Comparison of ENCODE assay signal across 8 cellular contexts in the genomic region with DNA sequence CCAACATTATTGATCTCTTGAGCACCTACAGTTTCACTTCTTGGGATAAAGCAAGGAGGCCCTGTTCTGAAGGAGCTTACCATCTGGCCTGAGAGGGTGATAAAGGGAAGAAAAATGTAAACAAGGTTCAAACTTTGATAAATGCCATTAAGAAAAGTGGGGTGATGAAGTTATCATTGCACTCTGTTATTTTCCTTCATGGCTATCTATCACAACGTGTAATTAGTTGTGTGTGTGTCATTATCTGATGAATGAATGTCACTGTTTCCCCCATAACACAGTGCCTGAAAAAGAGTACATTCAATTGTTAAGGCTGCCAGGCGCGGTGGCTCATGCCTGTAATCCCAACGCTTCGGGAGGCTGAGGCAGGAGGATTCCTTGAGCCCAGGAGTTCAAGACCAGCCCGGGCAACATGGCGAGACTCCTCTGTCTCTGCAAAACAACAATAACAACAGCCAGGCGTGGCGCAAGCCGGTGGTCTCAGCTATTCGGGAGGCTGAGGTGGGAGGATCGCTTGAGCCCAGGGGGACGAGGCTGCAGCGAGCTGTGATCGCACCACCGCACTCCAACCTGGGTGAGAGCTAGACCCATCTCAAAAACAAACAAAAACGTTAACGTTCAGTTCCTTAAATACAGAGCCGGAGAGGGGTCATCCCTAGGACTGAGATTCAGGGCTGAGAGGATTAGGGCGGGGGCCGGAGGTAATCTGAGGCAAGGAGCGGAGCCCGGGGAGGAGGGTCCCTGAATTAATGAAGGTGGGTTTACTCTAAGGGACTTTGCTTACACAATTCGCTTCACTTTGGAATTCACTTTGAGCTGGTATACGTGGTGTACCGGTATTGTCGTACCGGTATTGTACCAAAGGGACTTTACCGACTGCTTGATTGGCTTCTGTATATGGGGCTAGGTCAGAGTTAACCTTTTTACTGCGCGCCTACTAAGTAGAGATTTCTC. TPM values are rescaled to one million over a fixed set of nuclear protein-coding genes. Genes with fewer than 3 reads are reported as not detected.
A peak's percentile ranks its signal among the peaks of the same experiment; 100 is the strongest.
DNase-seq lines count a peak whose midpoint lies in the region; ATAC-seq, FAIRE-seq and TF ChIP-seq lines count a peak whose summit lies in the region.

No MANE protein-coding gene starts in this region.

- intact Hi-C loops in HepG2 (cut with micrococcal nuclease; ENCODE audit: unreplicated experiment) (no loop called here), thyroid gland (cut with DNase I) (no loop called here)

- no peaks in the 10 kb centered on the region; a peak in 1 of 5 replicates for H3K27me3 ChIP-seq in HepG2 (ENCODE audit: control insufficient read depth in 1 of 2, insufficient read depth in 2 of 2, low read length in 2 of 2)
- H3K27me3 ChIP-seq in thyroid gland = no peaks in the 10 kb centered on the region

- no peaks in the 10 kb centered on the region for H3K9me3 ChIP-seq in HepG2 (ENCODE audit: low read length)
- no peaks in the 10 kb centered on the region for H3K9me3 ChIP-seq in thyroid gland

- H3K27me3 Mint-ChIP-seq in activated CD8-positive, alpha-beta memory T cell treated with anti-CD3 and anti-CD28 coated beads, Interleukin-2, amount 10 ng/mL, durations not matched to agents 7 days and 5 days = no peaks in the 10 kb centered on the region
- H3K27me3 Mint-ChIP-seq in activated naive CD8-positive, alpha-beta T cell treated with anti-CD3 and anti-CD28 coated beads, Interleukin-2, amount 50 U/mL, for 24 hours = no peaks in the 10 kb centered on the region

- POLR2A ChIA-PET in HepG2 (lab: Yijun Ruan, JAX) = interaction anchor here (0.9 to 2.0 kb wide), 6 partner anchors 8 to 79 kb away, joined by 3 to 14 read pairs (median 4); a partner anchor contains a TSS

- CTCF ChIA-PET in activated CD8-positive, alpha-beta memory T cell treated with anti-CD3 and anti-CD28 coated beads, Interleukin-2, amount 10 ng/mL, durations not matched to agents 7 days and 5 days (lab: Charles Lee) = interaction anchor here (0.9 to 10.6 kb wide), 10 partner anchors 8 to 90 kb away, joined by 3 to 148 read pairs (median 5); no protein-coding TSS in a partner anchor
- CTCF ChIA-PET in HepG2 (lab: Yijun Ruan, JAX; ENCODE audit: low intra/inter-chr PET ratio, low total read pairs) = no interaction called here

- no peak for ATAC-seq in activated CD8-positive, alpha-beta memory T cell treated with anti-CD3 and anti-CD28 coated beads, Interleukin-2, amount 10 ng/mL, durations not matched to agents 7 days and 5 days
- ATAC-seq in activated naive CD8-positive, alpha-beta T cell treated with anti-CD3 and anti-CD28 coated beads, Interleukin-2, amount 50 U/mL, for 24 hours = no peak
- ATAC-seq in HepG2 (no peak), GM21447 (IDR thresholded peaks at IDR 0.05; ENCODE audit: unreplicated experiment) (no peak)

- H3K4me3 Mint-ChIP-seq in activated CD8-positive, alpha-beta memory T cell treated with anti-CD3 and anti-CD28 coated beads, Interleukin-2, amount 10 ng/mL, durations not matched to agents 7 days and 5 days = peak overlapping the region; percentile 97
- peak overlapping the region; percentile 92 for H3K4me3 Mint-ChIP-seq in activated naive CD8-positive, alpha-beta T cell treated with anti-CD3 and anti-CD28 coated beads, Interleukin-2, amount 50 U/mL, for 24 hours

- no peak for DNase-seq in activated CD8-positive, alpha-beta memory T cell treated with anti-CD3 and anti-CD28 coated beads, Interleukin-2, amount 10 ng/mL, durations not matched to agents 7 days and 5 days
- no peak for DNase-seq in activated CD8-positive, alpha-beta memory T cell treated with anti-CD3 and anti-CD28 coated beads for 24 hours
- no peak for DNase-seq in activated naive CD8-positive, alpha-beta T cell treated with anti-CD3 and anti-CD28 coated beads, Interleukin-2, amount 50 U/mL, for 24 hours
- no peak for DNase-seq in HepG2 (ENCODE audit: low spot score)
- DNase-seq in thyroid gland = no peak
- no peak for DNase-seq in NCI-H510A (lab: John Stamatoyannopoulos, UW)
- no peak for DNase-seq in stimulated activated CD4-positive, alpha-beta T cell treated with anti-CD3 and anti-CD28 coated beads, Interleukin-2, amount 100 ng/mL, for 24 hours

- H3K4me1 Mint-ChIP-seq in activated CD8-positive, alpha-beta memory T cell treated with anti-CD3 and anti-CD28 coated beads, Interleukin-2, amount 10 ng/mL, durations not matched to agents 7 days and 5 days = peaks cover 44% of the 10 kb centered on the region
- peaks cover 57% of the 10 kb centered on the region for H3K4me1 Mint-ChIP-seq in activated naive CD8-positive, alpha-beta T cell treated with anti-CD3 and anti-CD28 coated beads, Interleukin-2, amount 50 U/mL, for 24 hours

- H3K4me3 ChIP-seq in HepG2 (replicated peaks in 1 of 3; ENCODE audit: insufficient read depth in 1 of 3, low read depth in 2 of 3, low read length in 3 of 3) (peak overlapping the region; percentile 88 to 91 (median 89)), thyroid gland (replicated peaks in 1 of 3) (peak overlapping the region; percentile 53 to 87 (median 84))

- peak overlapping the region; percentile 86 for H3K9ac ChIP-seq in HepG2 (ENCODE audit: insufficient read depth, low read depth, low read length)

- TF ChIP-seq POLR2A in HepG2 (IDR thresholded peaks at IDR 0.05; ENCODE audit: insufficient read depth in 1 of 2, low read depth in 2 of 2, low read length in 2 of 2) (no peak), thyroid gland (IDR thresholded peaks at IDR 0.05) (no peak)

- TF ChIP-seq EP300 in HepG2 (IDR thresholded peaks at IDR 0.05; ENCODE audit: low read depth in 2 of 2, low read length in 2 of 2) (no peak), HepG2 (CRISPR knock-in tag; IDR thresholded peaks at IDR 0.05; ENCODE audit: borderline replicate concordance) (no peak)

- no peak for TF ChIP-seq RAD21 in HepG2 (CRISPR knock-in tag; IDR thresholded peaks at IDR 0.05)

- peak overlapping the region; percentile 75 for H3K4me2 ChIP-seq in HepG2 (ENCODE audit: low read depth, low read length)

- H4K20me1 ChIP-seq in HepG2 (ENCODE audit: insufficient read depth, low read length) = 0 out of 2 replicates have a peak, but pooled peaks cover 3% of the 10 kb centered on the region

- H2AFZ ChIP-seq in HepG2 (ENCODE audit: low read length) = no peak overlapping the region

- H3K79me2 ChIP-seq in HepG2 (ENCODE audit: insufficient read depth, low read length) = peaks cover 10% of the 10 kb centered on the region

- FAIRE-seq in HepG2 (lab: Jason Lieb, UNC) = no peak

- 43% methylated on average over 28 of the region's 31 CpGs for WGBS in HepG2 (ENCODE audit: low lambda C conversion rate)
- WGBS in thyroid gland, 2 donors = 46% methylated on average over 27 to 29 of the region's 31 CpGs

- TF ChIP-seq CTCF in HepG2 (CRISPR knock-in tag; IDR thresholded peaks at IDR 0.05) (no peak), thyroid gland (IDR thresholded peaks at IDR 0.05) (no peak)

- BruUV-seq in HepG2 (replicated peaks; lab: Mats Ljungman, UMichigan) = TSS peak; percentile 75

- in situ Hi-C loops in HepG2 (cut with HindIII; ENCODE audit: extremely low pct_ligation_motif_present, low pct_unique_long_range_greater_than_20kb) = no loop called here

- H3K27ac ChIP-seq in HepG2 (ENCODE audit: extremely low read length, insufficient read depth, low read length) (peak overlapping the region; percentile 52), thyroid gland (peak overlapping the region in 2 of 3 donors; percentile 1 to 56)

- H3K36me3 ChIP-seq in HepG2 (replicated peaks in 1 of 2; ENCODE audit: control insufficient read depth in 1 of 2, insufficient read depth in 2 of 2, low read length in 2 of 2) (peaks cover 19 to 33% of the 10 kb centered on the region in 2 experiments), thyroid gland (peaks cover 21 to 28% of the 10 kb centered on the region in 2 donors)

- no peaks in the 10 kb centered on the region for H3K9me3 Mint-ChIP-seq in activated CD8-positive, alpha-beta memory T cell treated with anti-CD3 and anti-CD28 coated beads, Interleukin-2, amount 10 ng/mL, durations not matched to agents 7 days and 5 days (ENCODE audit: low read depth)
- H3K9me3 Mint-ChIP-seq in activated naive CD8-positive, alpha-beta T cell treated with anti-CD3 and anti-CD28 coated beads, Interleukin-2, amount 50 U/mL, for 24 hours = no peaks in the 10 kb centered on the region

- peak overlapping the region; percentile 87 for H3K27ac Mint-ChIP-seq in activated CD8-positive, alpha-beta memory T cell treated with anti-CD3 and anti-CD28 coated beads, Interleukin-2, amount 10 ng/mL, durations not matched to agents 7 days and 5 days
- H3K27ac Mint-ChIP-seq in activated naive CD8-positive, alpha-beta T cell treated with anti-CD3 and anti-CD28 coated beads, Interleukin-2, amount 50 U/mL, for 24 hours = peak overlapping the region; percentile 91

- H3K4me1 ChIP-seq in HepG2 (ENCODE audit: insufficient read depth, low read length) = peaks cover 34% of the 10 kb centered on the region
- H3K4me1 ChIP-seq in thyroid gland = peaks cover 8 to 10% of the 10 kb centered on the region in 2 donors

- H3K36me3 Mint-ChIP-seq in activated CD8-positive, alpha-beta memory T cell treated with anti-CD3 and anti-CD28 coated beads, Interleukin-2, amount 10 ng/mL, durations not matched to agents 7 days and 5 days = peaks cover 29% of the 10 kb centered on the region
- H3K36me3 Mint-ChIP-seq in activated naive CD8-positive, alpha-beta T cell treated with anti-CD3 and anti-CD28 coated beads, Interleukin-2, amount 50 U/mL, for 24 hours (ENCODE audit: low read depth) = peaks cover 37% of the 10 kb centered on the region

RNA-seq across cellular contexts. Expression of a gene that starts 0.9 kb away (rescaled TPM):
- total RNA-seq in activated CD8-positive, alpha-beta memory T cell treated with anti-CD3 and anti-CD28 coated beads, Interleukin-2, amount 10 ng/mL, durations not matched to agents 7 days and 5 days = 100 to 1,000 TPM; 144 to 168 TPM
- total RNA-seq in HepG2 (2016; rRNA removed; fragmentation: Illumina TruSeq; extraction: Trizol) (96.1 and 113 TPM in 2 replicates), thyroid gland (100 to 1,000 TPM; 109 to 257 (median 177) TPM)
- total RNA-seq in HepG2 (2016; cell fraction: cytosol; rRNA removed; fragmentation: Illumina TruSeq; extraction: Trizol; ENCODE audit: low read depth) = 68.1 and 88.8 TPM in 2 replicates
- 97.1 and 114 TPM in 2 replicates for total RNA-seq in HepG2 (2016; cell fraction: insoluble cytoplasmic fraction; rRNA removed; fragmentation: Illumina TruSeq; extraction: Trizol)
- total RNA-seq in HepG2 (2016; cell fraction: membrane; rRNA removed; fragmentation: Illumina TruSeq; extraction: Trizol) = 84.9 and 113 TPM in 2 replicates
- 34.2 and 43.0 TPM in 2 replicates for total RNA-seq in HepG2 (2016; cell fraction: nucleus; rRNA removed; fragmentation: Illumina TruSeq; extraction: Trizol)
- 56.2 and 60.8 TPM in 2 replicates for polyA plus RNA-seq in HepG2 (2011; rRNA removed)
- 78.2 and 86.1 TPM in 2 replicates for polyA plus RNA-seq in HepG2 (2011; cell fraction: cytosol; rRNA removed)
- polyA plus RNA-seq in HepG2 (2011; cell fraction: nucleus; rRNA removed) = 29.3 and 29.5 TPM in 2 replicates
- 75.3 and 78.7 TPM in 2 replicates for polyA plus RNA-seq in HepG2 (2012)
- 93.8 and 147 TPM in 2 replicates for polyA plus RNA-seq in HepG2 (2016; cell fraction: cytosol; fragmentation: Illumina TruSeq; extraction: Trizol; ENCODE audit: low read depth)
- polyA plus RNA-seq in HepG2 (2016; cell fraction: insoluble cytoplasmic fraction; fragmentation: Illumina TruSeq; extraction: Trizol; ENCODE audit: low read depth) = 159 and 169 TPM in 2 replicates
- polyA plus RNA-seq in HepG2 (2016; cell fraction: membrane; fragmentation: Illumina TruSeq; extraction: Trizol; ENCODE audit: low read depth) = 102 and 133 TPM in 2 replicates
- 79.3 and 81.0 TPM in 2 replicates for polyA plus RNA-seq in HepG2 (2016; cell fraction: nucleus; fragmentation: Illumina TruSeq; extraction: Trizol; ENCODE audit: insufficient read depth, low read depth)
- 38.1 and 80.1 TPM in 2 replicates for polyA minus RNA-seq in HepG2 (2011; rRNA and poly(A)+ RNA removed; ENCODE audit: low replicate concordance)
- polyA minus RNA-seq in HepG2 (2011; cell fraction: cytosol; rRNA and poly(A)+ RNA removed) = 25.2 and 34.9 TPM in 2 replicates
- 28.8 and 31.7 TPM in 2 replicates for polyA minus RNA-seq in HepG2 (2011; cell fraction: nucleus; rRNA and poly(A)+ RNA removed)

RNA-seq across cellular contexts. Expression of a gene that starts 22.0 kb away (rescaled TPM):
- 1 to 10 TPM; 3.7 to 5.6 TPM for total RNA-seq in activated CD8-positive, alpha-beta memory T cell treated with anti-CD3 and anti-CD28 coated beads, Interleukin-2, amount 10 ng/mL, durations not matched to agents 7 days and 5 days
- total RNA-seq in HepG2 (2016; rRNA removed; fragmentation: Illumina TruSeq; extraction: Trizol) = 17.0 and 20.4 TPM in 2 replicates
- total RNA-seq in HepG2 (2016; cell fraction: cytosol; rRNA removed; fragmentation: Illumina TruSeq; extraction: Trizol; ENCODE audit: low read depth) = 16.0 and 16.6 TPM in 2 replicates
- 15.7 and 18.0 TPM in 2 replicates for total RNA-seq in HepG2 (2016; cell fraction: insoluble cytoplasmic fraction; rRNA removed; fragmentation: Illumina TruSeq; extraction: Trizol)
- total RNA-seq in HepG2 (2016; cell fraction: membrane; rRNA removed; fragmentation: Illumina TruSeq; extraction: Trizol) = 32.2 and 33.7 TPM in 2 replicates
- 12.1 and 14.2 TPM in 2 replicates for total RNA-seq in HepG2 (2016; cell fraction: nucleus; rRNA removed; fragmentation: Illumina TruSeq; extraction: Trizol)
- 18.6 and 22.3 TPM in 2 replicates for polyA plus RNA-seq in HepG2 (2011; rRNA removed)
- 18.4 and 22.2 TPM in 2 replicates for polyA plus RNA-seq in HepG2 (2011; cell fraction: cytosol; rRNA removed)
- polyA plus RNA-seq in HepG2 (2011; cell fraction: nucleus; rRNA removed) = 33.6 and 34.2 TPM in 2 replicates
- polyA plus RNA-seq in HepG2 (2012) = 12.9 and 13.4 TPM in 2 replicates
- 23.3 and 26.2 TPM in 2 replicates for polyA plus RNA-seq in HepG2 (2016; cell fraction: cytosol; fragmentation: Illumina TruSeq; extraction: Trizol; ENCODE audit: low read depth)
- 18.6 and 21.5 TPM in 2 replicates for polyA plus RNA-seq in HepG2 (2016; cell fraction: insoluble cytoplasmic fraction; fragmentation: Illumina TruSeq; extraction: Trizol; ENCODE audit: low read depth)
- polyA plus RNA-seq in HepG2 (2016; cell fraction: membrane; fragmentation: Illumina TruSeq; extraction: Trizol; ENCODE audit: low read depth) = 30.9 and 32.3 TPM in 2 replicates
- 26.3 TPM in 2 replicates for polyA plus RNA-seq in HepG2 (2016; cell fraction: nucleus; fragmentation: Illumina TruSeq; extraction: Trizol; ENCODE audit: insufficient read depth, low read depth)
- 27.9 and 70.3 TPM in 2 replicates for polyA minus RNA-seq in HepG2 (2011; rRNA and poly(A)+ RNA removed; ENCODE audit: low replicate concordance)
- polyA minus RNA-seq in HepG2 (2011; cell fraction: cytosol; rRNA and poly(A)+ RNA removed) = 6.7 and 11.7 TPM in 2 replicates
- 15.2 and 20.8 TPM in 2 replicates for polyA minus RNA-seq in HepG2 (2011; cell fraction: nucleus; rRNA and poly(A)+ RNA removed)
- total RNA-seq in thyroid gland = 10 to 100 TPM; 32.9 to 49.3 (median 48.2) TPM

RNA-seq across cellular contexts. Expression of a gene that starts 34.4 kb away (rescaled TPM):
- total RNA-seq in activated CD8-positive, alpha-beta memory T cell treated with anti-CD3 and anti-CD28 coated beads, Interleukin-2, amount 10 ng/mL, durations not matched to agents 7 days and 5 days = not detected
- not detected in 2 replicates for total RNA-seq in HepG2 (2016; rRNA removed; fragmentation: Illumina TruSeq; extraction: Trizol)
- total RNA-seq in HepG2 (2016; cell fraction: cytosol; rRNA removed; fragmentation: Illumina TruSeq; extraction: Trizol; ENCODE audit: low read depth) = not detected in 2 replicates
- total RNA-seq in HepG2 (2016; cell fraction: insoluble cytoplasmic fraction; rRNA removed; fragmentation: Illumina TruSeq; extraction: Trizol) = not detected in 2 replicates
- total RNA-seq in HepG2 (2016; cell fraction: membrane; rRNA removed; fragmentation: Illumina TruSeq; extraction: Trizol) = not detected in 2 replicates
- not detected in 2 replicates for total RNA-seq in HepG2 (2016; cell fraction: nucleus; rRNA removed; fragmentation: Illumina TruSeq; extraction: Trizol)
- 0.03 TPM in 1 of 2 replicates, not detected in the other for polyA plus RNA-seq in HepG2 (2011; rRNA removed)
- polyA plus RNA-seq in HepG2 (2011; cell fraction: cytosol; rRNA removed) = not detected in 2 replicates
- polyA plus RNA-seq in HepG2 (2011; cell fraction: nucleus; rRNA removed) = not detected in 2 replicates
- 0.05 TPM in 1 of 2 replicates, not detected in the other for polyA plus RNA-seq in HepG2 (2012)
- not detected in 2 replicates for polyA plus RNA-seq in HepG2 (2016; cell fraction: cytosol; fragmentation: Illumina TruSeq; extraction: Trizol; ENCODE audit: low read depth)
- polyA plus RNA-seq in HepG2 (2016; cell fraction: insoluble cytoplasmic fraction; fragmentation: Illumina TruSeq; extraction: Trizol; ENCODE audit: low read depth) = not detected in 2 replicates
- not detected in 2 replicates for polyA plus RNA-seq in HepG2 (2016; cell fraction: membrane; fragmentation: Illumina TruSeq; extraction: Trizol; ENCODE audit: low read depth)
- not detected in 2 replicates for polyA plus RNA-seq in HepG2 (2016; cell fraction: nucleus; fragmentation: Illumina TruSeq; extraction: Trizol; ENCODE audit: insufficient read depth, low read depth)
- polyA minus RNA-seq in HepG2 (2011; rRNA and poly(A)+ RNA removed; ENCODE audit: low replicate concordance) = not detected in 2 replicates
- polyA minus RNA-seq in HepG2 (2011; cell fraction: cytosol; rRNA and poly(A)+ RNA removed) = not detected in 2 replicates
- polyA minus RNA-seq in HepG2 (2011; cell fraction: nucleus; rRNA and poly(A)+ RNA removed) = not detected in 2 replicates
- not detected for total RNA-seq in thyroid gland

RNA-seq across cellular contexts. Expression of a gene that starts 39.4 kb away (rescaled TPM):
- total RNA-seq in activated CD8-positive, alpha-beta memory T cell treated with anti-CD3 and anti-CD28 coated beads, Interleukin-2, amount 10 ng/mL, durations not matched to agents 7 days and 5 days = 1 to 10 TPM in 1 of 2 experiments, under 1 TPM in 1; 0.99 to 1.1 TPM
- not detected in 2 replicates for total RNA-seq in HepG2 (2016; rRNA removed; fragmentation: Illumina TruSeq; extraction: Trizol)
- total RNA-seq in HepG2 (2016; cell fraction: cytosol; rRNA removed; fragmentation: Illumina TruSeq; extraction: Trizol; ENCODE audit: low read depth) = not detected in 2 replicates
- 0.02 TPM in 1 of 2 replicates, not detected in the other for total RNA-seq in HepG2 (2016; cell fraction: insoluble cytoplasmic fraction; rRNA removed; fragmentation: Illumina TruSeq; extraction: Trizol)
- total RNA-seq in HepG2 (2016; cell fraction: membrane; rRNA removed; fragmentation: Illumina TruSeq; extraction: Trizol) = 0.03 TPM in 1 of 2 replicates, not detected in the other
- total RNA-seq in HepG2 (2016; cell fraction: nucleus; rRNA removed; fragmentation: Illumina TruSeq; extraction: Trizol) = not detected in 2 replicates
- polyA plus RNA-seq in HepG2 (2011; rRNA removed) = 0.13 and 0.17 TPM in 2 replicates
- polyA plus RNA-seq in HepG2 (2011; cell fraction: cytosol; rRNA removed) = 0.10 and 0.12 TPM in 2 replicates
- polyA plus RNA-seq in HepG2 (2011; cell fraction: nucleus; rRNA removed) = 0.42 and 0.43 TPM in 2 replicates
- polyA plus RNA-seq in HepG2 (2012) = 0.05 and 0.11 TPM in 2 replicates
- not detected in 2 replicates for polyA plus RNA-seq in HepG2 (2016; cell fraction: cytosol; fragmentation: Illumina TruSeq; extraction: Trizol; ENCODE audit: low read depth)
- not detected in 2 replicates for polyA plus RNA-seq in HepG2 (2016; cell fraction: insoluble cytoplasmic fraction; fragmentation: Illumina TruSeq; extraction: Trizol; ENCODE audit: low read depth)
- not detected in 2 replicates for polyA plus RNA-seq in HepG2 (2016; cell fraction: membrane; fragmentation: Illumina TruSeq; extraction: Trizol; ENCODE audit: low read depth)
- polyA plus RNA-seq in HepG2 (2016; cell fraction: nucleus; fragmentation: Illumina TruSeq; extraction: Trizol; ENCODE audit: insufficient read depth, low read depth) = not detected in 2 replicates
- 0.54 and 1.4 TPM in 2 replicates for polyA minus RNA-seq in HepG2 (2011; rRNA and poly(A)+ RNA removed; ENCODE audit: low replicate concordance)
- polyA minus RNA-seq in HepG2 (2011; cell fraction: cytosol; rRNA and poly(A)+ RNA removed) = 0.20 TPM in 1 of 2 replicates, not detected in the other
- polyA minus RNA-seq in HepG2 (2011; cell fraction: nucleus; rRNA and poly(A)+ RNA removed) = 0.26 and 0.62 TPM in 2 replicates
- total RNA-seq in thyroid gland = 1 to 10 TPM; 3.9 to 6.4 (median 5.6) TPM

RNA-seq across cellular contexts. Expression of a gene that starts 51.6 kb away (rescaled TPM):
- total RNA-seq in activated CD8-positive, alpha-beta memory T cell treated with anti-CD3 and anti-CD28 coated beads, Interleukin-2, amount 10 ng/mL, durations not matched to agents 7 days and 5 days = 100 to 1,000 TPM; 268 to 391 TPM
- total RNA-seq in HepG2 (2016; rRNA removed; fragmentation: Illumina TruSeq; extraction: Trizol) (111 and 132 TPM in 2 replicates), thyroid gland (100 to 1,000 TPM in 2 of 4 donors, 10 to 100 TPM in 2; 65.0 to 111 (median 90.4) TPM)
- total RNA-seq in HepG2 (2016; cell fraction: cytosol; rRNA removed; fragmentation: Illumina TruSeq; extraction: Trizol; ENCODE audit: low read depth) = 12.0 and 13.3 TPM in 2 replicates
- total RNA-seq in HepG2 (2016; cell fraction: insoluble cytoplasmic fraction; rRNA removed; fragmentation: Illumina TruSeq; extraction: Trizol) = 110 and 122 TPM in 2 replicates
- total RNA-seq in HepG2 (2016; cell fraction: membrane; rRNA removed; fragmentation: Illumina TruSeq; extraction: Trizol) = 37.5 and 44.0 TPM in 2 replicates
- 54.8 and 64.8 TPM in 2 replicates for total RNA-seq in HepG2 (2016; cell fraction: nucleus; rRNA removed; fragmentation: Illumina TruSeq; extraction: Trizol)
- 46.1 and 62.6 TPM in 2 replicates for polyA plus RNA-seq in HepG2 (2011; rRNA removed)
- polyA plus RNA-seq in HepG2 (2011; cell fraction: cytosol; rRNA removed) = 52.5 and 54.6 TPM in 2 replicates
- 28.6 and 30.1 TPM in 2 replicates for polyA plus RNA-seq in HepG2 (2011; cell fraction: nucleus; rRNA removed)
- polyA plus RNA-seq in HepG2 (2012) = 55.4 and 68.0 TPM in 2 replicates
- 12.0 and 13.6 TPM in 2 replicates for polyA plus RNA-seq in HepG2 (2016; cell fraction: cytosol; fragmentation: Illumina TruSeq; extraction: Trizol; ENCODE audit: low read depth)
- 241 and 256 TPM in 2 replicates for polyA plus RNA-seq in HepG2 (2016; cell fraction: insoluble cytoplasmic fraction; fragmentation: Illumina TruSeq; extraction: Trizol; ENCODE audit: low read depth)
- 36.3 and 40.6 TPM in 2 replicates for polyA plus RNA-seq in HepG2 (2016; cell fraction: membrane; fragmentation: Illumina TruSeq; extraction: Trizol; ENCODE audit: low read depth)
- polyA plus RNA-seq in HepG2 (2016; cell fraction: nucleus; fragmentation: Illumina TruSeq; extraction: Trizol; ENCODE audit: insufficient read depth, low read depth) = 151 and 157 TPM in 2 replicates
- polyA minus RNA-seq in HepG2 (2011; rRNA and poly(A)+ RNA removed; ENCODE audit: low replicate concordance) = 17.1 and 71.1 TPM in 2 replicates
- 15.4 and 24.9 TPM in 2 replicates for polyA minus RNA-seq in HepG2 (2011; cell fraction: cytosol; rRNA and poly(A)+ RNA removed)
- 26.0 and 31.3 TPM in 2 replicates for polyA minus RNA-seq in HepG2 (2011; cell fraction: nucleus; rRNA and poly(A)+ RNA removed)
